In genomic region chr5:172833691-172834569, GRCh38 we compare ENCODE assay signal across 8 cellular contexts. TPM values are rescaled to one million over a fixed set of nuclear protein-coding genes. Genes with fewer than 3 reads are reported as not detected.
DNase-seq lines count a peak whose midpoint lies in the region; ATAC-seq and TF ChIP-seq lines count a peak whose summit lies in the region.

Gene ERGIC1 (plus strand): TSS chr5:172834251. CDS start chr5:172834414, 163 bp downstream.

- H3K27me3 Mint-ChIP-seq in activated naive CD4-positive, alpha-beta T cell treated with anti-CD3 and anti-CD28 coated beads for 36 hours (ENCODE audit: low read depth), result no peaks in the 10 kb centered on the region

- CTCF ChIA-PET in activated naive CD4-positive, alpha-beta T cell treated with anti-CD3 and anti-CD28 coated beads for 36 hours (lab: Charles Lee), result interaction anchor here (0.6 kb wide), 1 partner anchor 26 kb away, joined by 4 read pairs; no protein-coding TSS in a partner anchor

- H3K36me3 Mint-ChIP-seq in activated naive CD4-positive, alpha-beta T cell treated with anti-CD3 and anti-CD28 coated beads for 36 hours (ENCODE audit: low read depth), result no peaks in the 10 kb centered on the region

- ATAC-seq in GM21526 (IDR thresholded peaks at IDR 0.05; ENCODE audit: low FRiP score, unreplicated experiment), result peak; percentile 69
- ATAC-seq in gastroesophageal sphincter, result peak; percentile 89

- peak within 1 kb of the TSS; percentile 80 for H3K4me3 Mint-ChIP-seq in activated naive CD4-positive, alpha-beta T cell treated with anti-CD3 and anti-CD28 coated beads for 36 hours

- DNase-seq in DMS79 (lab: John Stamatoyannopoulos, UW) (peak; percentile 35), HuH-7.5 (ENCODE audit: low spot score) (peak; percentile 75), SK-MEL-5 (ENCODE audit: low read depth, low spot score) (peak; percentile 79), suprapubic skin (ENCODE audit: low spot score in 2 of 2) (peak; percentile 91 to 94)
- DNase-seq in activated naive CD4-positive, alpha-beta T cell treated with anti-CD3 and anti-CD28 coated beads for 36 hours, result peak; percentile 74

- H3K4me1 Mint-ChIP-seq in activated naive CD4-positive, alpha-beta T cell treated with anti-CD3 and anti-CD28 coated beads for 36 hours (ENCODE audit: low read depth), result peaks cover 41% of the 10 kb centered on the region

- H3K9me3 Mint-ChIP-seq in activated naive CD4-positive, alpha-beta T cell treated with anti-CD3 and anti-CD28 coated beads for 36 hours, result no peaks in the 10 kb centered on the region

- H3K9me3 ChIP-seq in gastroesophageal sphincter (no peaks in the 10 kb centered on the region), neuron (ENCODE audit: low read length) (no peaks in the 10 kb centered on the region), suprapubic skin (no peaks in the 10 kb centered on the region)

- TF ChIP-seq POLR2A in gastroesophageal sphincter (IDR thresholded peaks at IDR 0.05) (peak; percentile 51 to 56), suprapubic skin (IDR thresholded peaks at IDR 0.05) (peak in 1 of 2 donors; percentile 74)

- TF ChIP-seq CTCF in gastroesophageal sphincter (IDR thresholded peaks at IDR 0.05) (no peak), suprapubic skin (IDR thresholded peaks at IDR 0.05) (no peak)

- H3K4me1 ChIP-seq in gastroesophageal sphincter (peaks cover 0 to 51% (median 26%) of the 10 kb centered on the region in 3 donors), neuron (ENCODE audit: insufficient read depth, low read length) (peaks cover 13% of the 10 kb centered on the region), suprapubic skin (peaks cover 49% of the 10 kb centered on the region)

- H3K27ac Mint-ChIP-seq in activated naive CD4-positive, alpha-beta T cell treated with anti-CD3 and anti-CD28 coated beads for 36 hours, result peak within 1 kb of the TSS; percentile 71

- peak within 1 kb of the TSS; percentile 17 for H2AFZ ChIP-seq in neuron (ENCODE audit: low read depth, low read length)

- H3K27ac ChIP-seq in gastroesophageal sphincter (peak within 1 kb of the TSS; percentile 69 to 90 (median 89)), suprapubic skin (peak within 1 kb of the TSS; percentile 58)

- intact Hi-C loops in activated naive CD4-positive, alpha-beta T cell treated with anti-CD3 and anti-CD28 coated beads for 36 hours (cut with micrococcal nuclease), result loop anchor here (1.0 to 5.0 kb wide), 5 partner anchors 17 to 223 kb away; partner anchors contain the start of gene CREBRF

- H3K36me3 ChIP-seq in gastroesophageal sphincter, result no peaks in the 10 kb centered on the region
- H3K36me3 ChIP-seq in neuron (ENCODE audit: insufficient read depth, low read length), result peaks cover 7% of the 10 kb centered on the region
- no peaks in the 10 kb centered on the region for H3K36me3 ChIP-seq in suprapubic skin

- in situ Hi-C loops in SK-MEL-5 (cut with HindIII; ENCODE audit: low pct_unique_long_range_greater_than_20kb, low sequenced_read_pairs), result no loop called here

- H3K27me3 ChIP-seq in gastroesophageal sphincter, result no peaks in the 10 kb centered on the region
- H3K27me3 ChIP-seq in neuron (ENCODE audit: insufficient read depth, low read length), result no peaks in the 10 kb centered on the region
- no peaks in the 10 kb centered on the region for H3K27me3 ChIP-seq in suprapubic skin

- WGBS in gastroesophageal sphincter (ENCODE audit: low coverage in 1 of 2), 2 donors, result 0 to 23% methylated on average over 1 to 4 of the region's 66 CpGs
- WGBS in suprapubic skin, result under 1% methylated on average over 27 of the region's 66 CpGs

- no peak for TF ChIP-seq EP300 in gastroesophageal sphincter (IDR thresholded peaks at IDR 0.05)
- no peak for TF ChIP-seq EP300 in suprapubic skin (IDR thresholded peaks at IDR 0.05)

- H3K4me3 ChIP-seq in gastroesophageal sphincter (peak within 1 kb of the TSS; percentile 90 to 95), neuron (ENCODE audit: low read length) (peak within 1 kb of the TSS; percentile 70), suprapubic skin (peak within 1 kb of the TSS; percentile 58)

RNA-seq across cellular contexts. Expression of gene ERGIC1, which starts in this region (rescaled TPM):
- 91.3 and 98.4 TPM in 2 replicates for total RNA-seq in SK-MEL-5 (2014; rRNA removed; shearing (Covaris generic))
- 118 and 146 TPM in 2 replicates for polyA plus RNA-seq in SK-MEL-5 (2015; cell fraction: cytosol; rRNA removed)
- polyA plus RNA-seq in SK-MEL-5 (2015; cell fraction: nucleus; rRNA removed), result 79.4 and 81.7 TPM in 2 replicates
- total RNA-seq in activated naive CD4-positive, alpha-beta T cell treated with anti-CD3 and anti-CD28 coated beads for 36 hours, result 10 to 100 TPM; 33.4 to 36.2 TPM
- total RNA-seq in gastroesophageal sphincter, result 100 to 1,000 TPM; 116 to 172 (median 144) TPM
- total RNA-seq in suprapubic skin, result 100 to 1,000 TPM in 1 of 4 donors, 10 to 100 TPM in 3; 81.2 to 106 (median 91.8) TPM

Comparison
In these comparisons a context has a peak if more than half of its experiments do, and no peak if none do; other contexts are left out.
1. Peak in every context shown above with its lines: DNase-seq, ATAC-seq, H3K4me3 ChIP-seq and H3K27ac ChIP-seq.
2. DNase-seq: peak in every context shown above with its lines; median percentile 92 in suprapubic skin; 79 in SK-MEL-5; 75 in HuH-7.5; 74 in activated naive CD4-positive, alpha-beta T cell treated with anti-CD3 and anti-CD28 coated beads for 36 hours; 35 in DMS79.